15 cellular contexts compared by ENCODE assay signal in genomic region chr9:27468000-27468399, GRCh38. TPM values are rescaled to one million over a fixed set of nuclear protein-coding genes. Genes with fewer than 3 reads are reported as not detected.
DNase-seq lines count a peak whose midpoint lies in the region; ATAC-seq and TF ChIP-seq lines count a peak whose summit lies in the region.
"Had no signal": no experiment of that assay in that cellular context is flagged by ENCODE, and none has a peak within 500 bp of the region (broad histone marks: within the 10 kb centered on the region; RNA-seq: fewer than 3 reads in every experiment).

No MANE protein-coding gene starts in this region.

- H3K27me3 ChIP-seq in dorsolateral prefrontal cortex (no peaks in the 10 kb centered on the region), PC-3 (ENCODE audit: low read length) (no peaks in the 10 kb centered on the region)

- H3K4me1 Mint-ChIP-seq in stimulated activated naive B cell treated with anti-CD40 and anti-IgM and Interleukin-4, amounts not matched to agents 10 μg/mL and 1 μg/mL and 100 μg/mL, for 72 hours: peaks cover 34 to 79% of the 10 kb centered on the region in 2 donors
- H3K4me1 Mint-ChIP-seq: CD4-positive, CD25-positive, alpha-beta regulatory T cell had no signal

- no peak overlapping the region for H3K27ac Mint-ChIP-seq in stimulated activated naive B cell treated with anti-CD40 and anti-IgM and Interleukin-4, amounts not matched to agents 10 μg/mL and 1 μg/mL and 100 μg/mL, for 72 hours
- H3K27ac Mint-ChIP-seq: CD4-positive, CD25-positive, alpha-beta regulatory T cell had no signal

- no peaks in the 10 kb centered on the region for H3K79me2 ChIP-seq in PC-3 (ENCODE audit: low read length)

- H3K36me3 ChIP-seq in PC-3 (ENCODE audit: low read depth, low read length): no peaks in the 10 kb centered on the region

- H3K9me3 ChIP-seq in PC-3 (ENCODE audit: low read length): no peaks in the 10 kb centered on the region

- TF ChIP-seq CTCF in dorsolateral prefrontal cortex (IDR thresholded peaks at IDR 0.05 in 54 of 56, conservative IDR thresholded peaks at IDR 0.05 in 2 of 56; ENCODE audit: low read depth in 1 of 56, partially characterized antibody in 56 of 56) (no peak), PC-3 (conservative IDR thresholded peaks at IDR 0.05; ENCODE audit: low read depth, low read length) (no peak)

- no peak overlapping the region for H3K4me2 ChIP-seq in PC-3 (ENCODE audit: low read length)

- DNase-seq in dorsolateral prefrontal cortex (no peak), PC-3 (no peak), NCI-H2227 (lab: John Stamatoyannopoulos, UW; ENCODE audit: unreplicated experiment) (no peak), NCI-H1105 (lab: John Stamatoyannopoulos, UW) (no peak)
- DNase-seq in stimulated activated naive B cell treated with anti-CD40 and anti-IgM and Interleukin-4, amounts not matched to agents 10 μg/mL and 1 μg/mL and 100 μg/mL, for 72 hours: no peak
- DNase-seq: Calu3; CD4-positive, CD25-positive, alpha-beta regulatory T cell; NCI-H446 treated with DMSO at 0.1 percent for 48 hours; NCI-H748 treated with DMSO at 0.1 percent for 48 hours had no signal

- H3K27ac ChIP-seq in dorsolateral prefrontal cortex: peak overlapping the region in 57 of 59 donors; percentile 10 to 93 (median 81)
- H3K27ac ChIP-seq in PC-3 (ENCODE audit: low read length): no peak overlapping the region
- H3K27ac ChIP-seq: HL-60, SK-N-MC had no signal

- H3F3A ChIP-seq in PC-3 (ENCODE audit: low read length, unreplicated experiment): no peaks in the 10 kb centered on the region

- no peaks in the 10 kb centered on the region for H4K20me1 ChIP-seq in PC-3 (ENCODE audit: low read length)

- H3K27me3 Mint-ChIP-seq in stimulated activated naive B cell treated with anti-CD40 and anti-IgM and Interleukin-4, amounts not matched to agents 10 μg/mL and 1 μg/mL and 100 μg/mL, for 72 hours: no peaks in the 10 kb centered on the region
- H3K27me3 Mint-ChIP-seq: CD4-positive, CD25-positive, alpha-beta regulatory T cell had no signal

- ATAC-seq in GM18511 (IDR thresholded peaks at IDR 0.05; ENCODE audit: unreplicated experiment) (peak; percentile 37), HG02885 (IDR thresholded peaks at IDR 0.05; ENCODE audit: poor library complexity, unreplicated experiment) (peak; percentile 37), PC-3 (no peak), SK-N-SH treated with all-trans-retinoic acid at 6 μM for 48 hours (no peak)
- peak; percentile 67 to 73 for ATAC-seq in stimulated activated naive B cell treated with anti-CD40 and anti-IgM and Interleukin-4, amounts not matched to agents 10 μg/mL and 1 μg/mL and 100 μg/mL, for 72 hours (replicated peaks)
- ATAC-seq: Right ventricle myocardium inferior had no signal

- H3K36me3 Mint-ChIP-seq in stimulated activated naive B cell treated with anti-CD40 and anti-IgM and Interleukin-4, amounts not matched to agents 10 μg/mL and 1 μg/mL and 100 μg/mL, for 72 hours: peaks cover 7 to 37% of the 10 kb centered on the region in 2 donors

- POLR2A ChIA-PET in PC-3 (lab: Charles Lee; ENCODE audit: unreplicated experiment): no interaction called here

- H3K4me3 ChIP-seq in dorsolateral prefrontal cortex (no peak overlapping the region), PC-3 (ENCODE audit: low read length) (no peak overlapping the region)
- H3K4me3 ChIP-seq: SK-N-MC had no signal

- no peak overlapping the region for H3K9ac ChIP-seq in PC-3 (ENCODE audit: low read length)

- H3K4me1 ChIP-seq in PC-3 (ENCODE audit: insufficient read depth, low read length): no peaks in the 10 kb centered on the region; the same call in 1 of the 2 replicates

- no peak overlapping the region for H3K4me3 Mint-ChIP-seq in stimulated activated naive B cell treated with anti-CD40 and anti-IgM and Interleukin-4, amounts not matched to agents 10 μg/mL and 1 μg/mL and 100 μg/mL, for 72 hours
- H3K4me3 Mint-ChIP-seq: CD4-positive, CD25-positive, alpha-beta regulatory T cell had no signal

- H2AFZ ChIP-seq in PC-3 (ENCODE audit: low read length): no peak overlapping the region

- H3K9me2 ChIP-seq in PC-3 (replicated peaks; ENCODE audit: low read length): no peaks in the 10 kb centered on the region

- H3K9me3 Mint-ChIP-seq in stimulated activated naive B cell treated with anti-CD40 and anti-IgM and Interleukin-4, amounts not matched to agents 10 μg/mL and 1 μg/mL and 100 μg/mL, for 72 hours: peaks cover 6 to 9% of the 10 kb centered on the region in 2 donors
- H3K9me3 Mint-ChIP-seq: CD4-positive, CD25-positive, alpha-beta regulatory T cell had no signal

- BruUV-seq in PC-3 (replicated peaks; lab: Mats Ljungman, UMichigan): no TSS peak

- intact Hi-C loops in dorsolateral prefrontal cortex (cut with DNase I): loop anchor here in 1 of 2 donors (5.0 kb wide), 2 partner anchors 36 to 111 kb away; no protein-coding TSS in a partner anchor
- intact Hi-C loops in PC-3 (cut with micrococcal nuclease): no loop called here

- CTCF ChIA-PET in PC-3 (lab: Charles Lee): no interaction called here

TF ChIP-seq in SK-N-SH treated with all-trans-retinoic acid at 6 μM for 48 hours, 23 proteins besides CTCF, POLR2A, EP300 and RAD21:
- TF ChIP-seq SNAI2 (CRISPR knock-in tag; IDR thresholded peaks at IDR 0.05): no peak

RNA-seq across cellular contexts. Expression of gene IFNK, which starts 56.1 kb away (rescaled TPM):
- total RNA-seq in dorsolateral prefrontal cortex (not detected), PC-3 (2014; rRNA removed) (not detected in 2 replicates)
- total RNA-seq: Calu3; CD4-positive, CD25-positive, alpha-beta regulatory T cell; Right ventricle myocardium inferior had no signal

Comparison
In these comparisons a context has a peak if more than half of its experiments do, and no peak if none do; other contexts are left out.
1. ATAC-seq: peak in GM18511 (single experiment), HG02885 (single experiment) and stimulated activated naive B cell treated with anti-CD40 and anti-IgM and Interleukin-4, amounts not matched to agents 10 μg/mL and 1 μg/mL and 100 μg/mL, for 72 hours (2 of 2); none in PC-3 (single experiment) and SK-N-SH treated with all-trans-retinoic acid at 6 μM for 48 hours (single experiment).